Comparison of ENCODE assay signal across 9 cellular contexts in genomic region chr1:155941845-155942507, GRCh38. TPM values are rescaled to one million over a fixed set of nuclear protein-coding genes. Genes with fewer than 3 reads are reported as not detected.
A peak's percentile ranks its signal among the peaks of the same experiment; 100 is the strongest.
DNase-seq lines count a peak whose midpoint lies in the region; ATAC-seq, FAIRE-seq and TF ChIP-seq lines count a peak whose summit lies in the region.
"Had no signal": no experiment of that assay in that cellular context is flagged by ENCODE, and none has a peak within 500 bp of the region (broad histone marks: within the 10 kb centered on the region; RNA-seq: fewer than 3 reads in every experiment).

No MANE protein-coding gene starts in this region.

- TF ChIP-seq CTCF in HEK293 (tag by site-specific recombination; IDR thresholded peaks at IDR 0.05) (no peak), ascending aorta (IDR thresholded peaks at IDR 0.05) (no peak)

- H2AFZ ChIP-seq in ACC112 (ENCODE audit: low read length, unreplicated experiment): no peak overlapping the region

- DNase-seq in ascending aorta (ENCODE audit: low spot score in 2 of 2): no peak
- no peak for DNase-seq in NCI-H2196 treated with DMSO at 0.1 percent for 48 hours (lab: John Stamatoyannopoulos, UW; ENCODE audit: unreplicated experiment)
- no peak for DNase-seq in foreskin melanocyte
- DNase-seq in GM19239 (ENCODE audit: insufficient read length, low spot score): no peak

- H3K27me3 ChIP-seq in ACC112 (ENCODE audit: insufficient read depth, low read length) (no peaks in the 10 kb centered on the region), ascending aorta (no peaks in the 10 kb centered on the region), muscle layer of duodenum (ENCODE audit: low read depth, low read length) (no peaks in the 10 kb centered on the region)

- ATAC-seq in HG02870 (IDR thresholded peaks at IDR 0.05; ENCODE audit: unreplicated experiment): no peak

- H3K9me3 ChIP-seq in HEK293 (ENCODE audit: control insufficient read depth, insufficient read depth, low read depth, low read length): no peaks in the 10 kb centered on the region
- H3K9me3 ChIP-seq in ascending aorta: no peaks in the 10 kb centered on the region
- no peaks in the 10 kb centered on the region for H3K9me3 ChIP-seq in muscle layer of duodenum (ENCODE audit: control insufficient read depth in 1 of 2, low read length in 2 of 2)

- H3K36me3 ChIP-seq in ACC112 (ENCODE audit: insufficient read depth, low read length) (peaks cover 11% of the 10 kb centered on the region; the same call in 1 of the 2 replicates), HEK293 (ENCODE audit: control insufficient read depth in 2 of 2, insufficient read depth in 1 of 2, low read length in 2 of 2) (peaks cover 0 to 10% of the 10 kb centered on the region in 2 experiments; a peak in 1 of 3 replicates), ascending aorta (peaks cover 5 to 9% of the 10 kb centered on the region in 2 donors), muscle layer of duodenum (ENCODE audit: control insufficient read depth in 1 of 2, insufficient read depth in 2 of 2, low read length in 2 of 2) (peaks cover 2 to 8% of the 10 kb centered on the region in 2 donors)

- POLR2A ChIA-PET in HEK293 (lab: Yijun Ruan, JAX): interaction anchor here (1.2 to 2.1 kb wide), 3 partner anchors 34 to 110 kb away, joined by 3 to 12 read pairs (median 3); partner anchors contain the start of gene ARHGEF2

- no peaks in the 10 kb centered on the region for H3K79me2 ChIP-seq in ACC112 (ENCODE audit: control insufficient read depth, insufficient read depth, low read length, unreplicated experiment)

- H3K27ac ChIP-seq in ACC112 (ENCODE audit: low read depth, low read length) (peak overlapping the region; percentile 15; the same call in 1 of the 2 replicates), HEK293 (ENCODE audit: extremely low read depth, low read depth, low read length) (peak overlapping the region; percentile 81), ascending aorta (peak overlapping the region; percentile 80 to 92), muscle layer of duodenum (ENCODE audit: low read length) (peak overlapping the region; percentile 90)

- H3K4me1 ChIP-seq in ACC112 (ENCODE audit: control insufficient read depth, insufficient read depth, low read length, unreplicated experiment): peaks cover 24% of the 10 kb centered on the region
- peaks cover 19% of the 10 kb centered on the region for H3K4me1 ChIP-seq in HEK293 (ENCODE audit: control insufficient read depth, insufficient read depth, low read length)
- peaks cover 20 to 38% of the 10 kb centered on the region in 2 donors for H3K4me1 ChIP-seq in ascending aorta
- H3K4me1 ChIP-seq in muscle layer of duodenum (ENCODE audit: control insufficient read depth in 1 of 2, insufficient read depth in 2 of 2, low read length in 2 of 2): peaks cover 22 to 29% of the 10 kb centered on the region in 2 donors

- FAIRE-seq in GM19239 (lab: Jason Lieb, UNC): no peak

- H3K4me3 ChIP-seq in ACC112 (ENCODE audit: low read depth, low read length) (no peak overlapping the region), HEK293 (ENCODE audit: low read depth, low read length) (no peak overlapping the region), ascending aorta (no peak overlapping the region), muscle layer of duodenum (ENCODE audit: low read depth in 1 of 2, low read length in 2 of 2) (peak overlapping the region in 1 of 2 donors; percentile 26)

- intact Hi-C loops in ascending aorta (cut with DNase I): no loop called here

- CTCF ChIA-PET in HEK293 (lab: Yijun Ruan, JAX): interaction anchor here (0.6 kb wide), 1 partner anchor 137 kb away, joined by 3 read pairs; no protein-coding TSS in a partner anchor

TF ChIP-seq in HEK293, 187 proteins besides CTCF, POLR2A, EP300 and RAD21:
- TF ChIP-seq OSR2 (tag by site-specific recombination; IDR thresholded peaks at IDR 0.05): no peak
- 0 out of 2 replicates have a peak, but pooled peaks have one; percentile 45 for TF ChIP-seq HIC1 (tag by site-specific recombination; IDR thresholded peaks at IDR 0.05)
- TF ChIP-seq ZNF221 (tag by site-specific recombination; IDR thresholded peaks at IDR 0.05; ENCODE audit: borderline replicate concordance): no peak
- no peak for TF ChIP-seq ZNF350 (tag by site-specific recombination; IDR thresholded peaks at IDR 0.05)
- no peak for TF ChIP-seq ZBTB20 (tag by site-specific recombination; IDR thresholded peaks at IDR 0.05)
- TF ChIP-seq, protein P1, sequence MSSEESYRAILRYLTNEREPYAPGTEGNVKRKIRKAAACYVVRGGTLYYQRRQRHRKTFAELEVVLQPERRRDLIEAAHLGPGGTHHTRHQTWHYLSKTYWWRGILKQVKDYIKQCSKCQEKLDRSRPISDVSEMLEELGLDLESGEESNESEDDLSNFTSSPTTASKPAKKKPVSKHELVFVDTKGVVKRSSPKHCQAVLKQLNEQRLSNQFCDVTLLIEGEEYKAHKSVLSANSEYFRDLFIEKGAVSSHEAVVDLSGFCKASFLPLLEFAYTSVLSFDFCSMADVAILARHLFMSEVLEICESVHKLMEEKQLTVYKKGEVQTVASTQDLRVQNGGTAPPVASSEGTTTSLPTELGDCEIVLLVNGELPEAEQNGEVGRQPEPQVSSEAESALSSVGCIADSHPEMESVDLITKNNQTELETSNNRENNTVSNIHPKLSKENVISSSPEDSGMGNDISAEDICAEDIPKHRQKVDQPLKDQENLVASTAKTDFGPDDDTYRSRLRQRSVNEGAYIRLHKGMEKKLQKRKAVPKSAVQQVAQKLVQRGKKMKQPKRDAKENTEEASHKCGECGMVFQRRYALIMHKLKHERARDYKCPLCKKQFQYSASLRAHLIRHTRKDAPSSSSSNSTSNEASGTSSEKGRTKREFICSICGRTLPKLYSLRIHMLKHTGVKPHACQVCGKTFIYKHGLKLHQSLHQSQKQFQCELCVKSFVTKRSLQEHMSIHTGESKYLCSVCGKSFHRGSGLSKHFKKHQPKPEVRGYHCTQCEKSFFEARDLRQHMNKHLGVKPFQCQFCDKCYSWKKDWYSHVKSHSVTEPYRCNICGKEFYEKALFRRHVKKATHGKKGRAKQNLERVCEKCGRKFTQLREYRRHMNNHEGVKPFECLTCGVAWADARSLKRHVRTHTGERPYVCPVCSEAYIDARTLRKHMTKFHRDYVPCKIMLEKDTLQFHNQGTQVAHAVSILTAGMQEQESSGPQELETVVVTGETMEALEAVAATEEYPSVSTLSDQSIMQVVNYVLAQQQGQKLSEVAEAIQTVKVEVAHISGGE (tag by site-specific recombination; conservative IDR thresholded peaks at IDR 0.05; ENCODE audit: low read depth): no peak

RNA-seq across cellular contexts. Expression of gene RXFP4, which starts 0.5 kb away (rescaled TPM):
- total RNA-seq in ascending aorta: not detected
- total RNA-seq: mononuclear cell had no signal

RNA-seq across cellular contexts. Expression of gene KHDC4, which starts 7.8 kb away (rescaled TPM):
- total RNA-seq in ascending aorta: 101 TPM

RNA-seq across cellular contexts. Expression of gene RIT1, which starts 30.8 kb away (rescaled TPM):
- 17.1 TPM for total RNA-seq in ascending aorta

RNA-seq across cellular contexts. Expression of gene ARHGEF2, which starts 36.4 kb away (rescaled TPM):
- 169 TPM for total RNA-seq in ascending aorta

Comparison
In these comparisons a context has a peak if more than half of its experiments do, and no peak if none do; other contexts are left out.
1. H3K27ac ChIP-seq: peak in every context shown above with its lines; median percentile 90 in muscle layer of duodenum; 86 in ascending aorta; 81 in HEK293; 15 in ACC112.